Comparison of ENCODE assay signal across 10 cellular contexts in the genomic region with DNA sequence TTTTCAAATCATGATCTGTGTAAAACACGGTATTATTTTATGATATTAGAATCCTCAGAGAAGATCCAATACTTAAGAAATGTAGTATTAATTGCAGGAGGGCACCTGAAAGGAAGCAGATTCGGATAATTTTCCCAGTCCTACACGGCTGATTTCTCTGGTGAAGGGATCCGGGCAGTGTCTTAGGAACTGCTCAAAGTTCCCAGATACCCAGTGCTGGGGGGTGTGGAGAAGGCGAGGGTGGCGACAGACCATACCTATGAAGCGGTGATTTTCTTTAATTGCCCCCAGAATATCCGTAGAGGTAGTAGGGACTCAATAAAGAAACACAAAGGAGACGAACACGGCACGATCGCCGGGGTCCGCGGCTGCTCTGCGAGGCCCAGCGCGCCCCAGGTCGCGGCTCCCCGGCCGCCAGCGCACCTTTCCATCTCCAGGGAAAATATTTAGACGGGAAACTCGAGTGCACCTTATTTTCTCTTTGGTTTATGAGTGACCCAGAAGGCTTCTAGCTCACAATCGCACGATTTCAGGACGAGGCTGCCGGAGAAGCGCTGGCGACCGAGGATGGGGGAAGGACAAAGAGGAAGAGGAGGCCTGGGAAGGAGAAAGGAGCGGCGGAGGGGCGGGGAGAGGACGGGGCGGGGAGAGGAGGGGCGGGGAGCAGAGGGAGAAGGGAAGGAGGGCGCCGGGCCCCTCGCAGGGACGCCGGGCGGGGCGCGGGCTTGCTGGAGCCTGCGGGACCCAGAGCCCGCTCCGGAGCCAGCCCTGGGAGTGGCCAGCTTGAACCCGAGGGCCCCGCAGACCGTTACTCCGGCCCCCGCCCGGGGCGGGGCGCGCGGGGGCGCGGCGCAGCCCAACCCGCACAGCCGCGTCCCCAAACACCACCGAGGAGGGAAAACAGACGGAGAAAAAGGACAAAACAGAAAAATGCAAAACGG. TPM values are rescaled to one million over a fixed set of nuclear protein-coding genes. Genes with fewer than 3 reads are reported as not detected.
A peak's percentile ranks its signal among the peaks of the same experiment; 100 is the strongest.
DNase-seq lines count a peak whose midpoint lies in the region; ATAC-seq, FAIRE-seq and TF ChIP-seq lines count a peak whose summit lies in the region.
"Had no signal": no experiment of that assay in that cellular context is flagged by ENCODE, and none has a peak within 500 bp of the region (broad histone marks: within the 10 kb centered on the region; RNA-seq: fewer than 3 reads in every experiment).

No MANE protein-coding gene starts in this region.

- H3K9me3 ChIP-seq in HUES48 (ENCODE audit: control insufficient read depth, insufficient read depth, low read length) (no peaks in the 10 kb centered on the region), astrocyte (ENCODE audit: insufficient read depth, low read depth, low read length) (no peaks in the 10 kb centered on the region), left lung (no peaks in the 10 kb centered on the region)

- H3K36me3 Mint-ChIP-seq in astrocyte (ENCODE audit: low read depth, unreplicated experiment) = peaks cover 1% of the 10 kb centered on the region

- peaks cover 35% of the 10 kb centered on the region for H3K79me2 ChIP-seq in astrocyte (ENCODE audit: insufficient read depth, low read length)

- DNase-seq in A172 (ENCODE audit: low spot score) = peak; percentile 82
- peak; percentile 57 for DNase-seq in astrocyte (ENCODE audit: low read depth)
- DNase-seq in left lung = peak in 1 of 2 donors; percentile 67
- DNase-seq: GDM1; stimulated activated CD4-positive, alpha-beta T cell treated with anti-CD3 and anti-CD28 coated beads, Interleukin-12 subunit alpha, Interleukin-12 subunit beta, amount 100 ng/mL, for 4 hours had no signal

- ATAC-seq in left lung (no peak), HG03571 (IDR thresholded peaks at IDR 0.05; ENCODE audit: unreplicated experiment) (no peak), HG02973 (IDR thresholded peaks at IDR 0.05; ENCODE audit: unreplicated experiment) (no peak), HG02678 (IDR thresholded peaks at IDR 0.05; ENCODE audit: unreplicated experiment) (no peak), GM18861 (IDR thresholded peaks at IDR 0.05; ENCODE audit: unreplicated experiment) (no peak)

- H3K4me1 ChIP-seq in HUES48 (ENCODE audit: control insufficient read depth, insufficient read depth, low read length) = peaks cover 11% of the 10 kb centered on the region; the same call in 1 of the 2 replicates
- H3K4me1 ChIP-seq in astrocyte (ENCODE audit: insufficient read depth, low read length) = no peaks in the 10 kb centered on the region
- peaks cover under 1 to 28% of the 10 kb centered on the region in 2 donors for H3K4me1 ChIP-seq in left lung

- H2AFZ ChIP-seq in astrocyte (ENCODE audit: low read depth, low read length) = peak overlapping the region; percentile 79

- peaks cover 5% of the 10 kb centered on the region; the same call in 1 of the 2 replicates for H3K27me3 ChIP-seq in HUES48 (ENCODE audit: control insufficient read depth, insufficient read depth, low read length)
- no peaks in the 10 kb centered on the region for H3K27me3 ChIP-seq in astrocyte (ENCODE audit: insufficient read depth, low read length)
- H3K27me3 ChIP-seq in left lung = peaks cover 67 to 94% of the 10 kb centered on the region in 2 donors

- peaks cover 6% of the 10 kb centered on the region for H3K27me3 Mint-ChIP-seq in astrocyte (ENCODE audit: low read depth, unreplicated experiment)

- H3K36me3 ChIP-seq in HUES48 (ENCODE audit: control insufficient read depth, insufficient read depth, low read length) = no peaks in the 10 kb centered on the region
- no peaks in the 10 kb centered on the region for H3K36me3 ChIP-seq in astrocyte (ENCODE audit: insufficient read depth, low read length)
- no peaks in the 10 kb centered on the region for H3K36me3 ChIP-seq in left lung

- H3K27ac ChIP-seq in HUES48 (ENCODE audit: low read depth, low read length) = peak overlapping the region; percentile 96
- H3K27ac ChIP-seq in astrocyte (ENCODE audit: low read depth, low read length) = peak overlapping the region; percentile 90
- H3K27ac ChIP-seq in left lung = no peak overlapping the region

- H3K4me3 ChIP-seq in HUES48 (ENCODE audit: low read depth, low read length) (peak overlapping the region; percentile 90), astrocyte (ENCODE audit: insufficient read depth, low read depth, low read length) (peak overlapping the region; percentile 98), left lung (peak overlapping the region; percentile 3 to 20)

- no peak for FAIRE-seq in astrocyte (lab: Jason Lieb, UNC)

- H3K4me1 Mint-ChIP-seq in astrocyte (ENCODE audit: low read depth, unreplicated experiment) = peaks cover 7% of the 10 kb centered on the region

- peaks cover 33% of the 10 kb centered on the region for H4K20me1 ChIP-seq in astrocyte (ENCODE audit: insufficient read depth, low read length)

- peak overlapping the region; percentile 86 for H3K27ac Mint-ChIP-seq in astrocyte (ENCODE audit: unreplicated experiment)

- TF ChIP-seq CTCF in astrocyte (IDR thresholded peaks at IDR 0.05; ENCODE audit: insufficient read depth, low read depth, low read length) = no peak
- no peak for TF ChIP-seq CTCF in left lung (IDR thresholded peaks at IDR 0.05)

- H3K4me2 ChIP-seq in astrocyte (ENCODE audit: low read length) = peak overlapping the region; percentile 98

- H3K9ac ChIP-seq in HUES48 (ENCODE audit: low read depth, low read length) = peak overlapping the region; percentile 85
- H3K9ac ChIP-seq in astrocyte (ENCODE audit: low read length) = peak overlapping the region; percentile 96

- peaks cover 2% of the 10 kb centered on the region for H3K9me3 Mint-ChIP-seq in astrocyte (ENCODE audit: unreplicated experiment)

- peak overlapping the region; percentile 92 for H3K4me3 Mint-ChIP-seq in astrocyte (ENCODE audit: unreplicated experiment)

- intact Hi-C loops in left lung (cut with DNase I) = no loop called here

RNA-seq across cellular contexts. Expression of a gene that starts 1.2 kb away (rescaled TPM):
- total RNA-seq in A172 (2014; rRNA removed; shearing (Covaris generic)) = 11.2 and 11.9 TPM in 2 replicates
- 15.1 and 19.2 TPM in 2 replicates for total RNA-seq in astrocyte
- total RNA-seq in left lung = under 1 TPM; 0.05 to 0.23 TPM

Comparison
In these comparisons a context has a peak if more than half of its experiments do, and no peak if none do; other contexts are left out.
1. H3K27ac ChIP-seq: peak in HUES48 (single experiment) and astrocyte (single experiment); none in left lung (0 of 2).
2. H3K4me3 ChIP-seq: peak in every context shown above with its lines; median percentile 98 in astrocyte; 90 in HUES48; 12 in left lung.